In genomic region chr3:127406309-127407025, GRCh38 we compare ENCODE assay signal across 8 cellular contexts.
DNase-seq lines count a peak whose midpoint lies in the region; ATAC-seq and TF ChIP-seq lines count a peak whose summit lies in the region.

No MANE protein-coding gene starts in this region.

- no peak overlapping the region for H3K4me2 ChIP-seq in neural progenitor cell

- CTCF ChIA-PET in HEK293T (lab: Yijun Ruan, JAX), result no interaction called here

- peak overlapping the region; percentile 34 for H3K27ac Mint-ChIP-seq in neural progenitor cell

- no peaks in the 10 kb centered on the region for H3K79me2 ChIP-seq in neural progenitor cell (ENCODE audit: low read depth)

- H3K9me3 Mint-ChIP-seq in neural progenitor cell, result no peaks in the 10 kb centered on the region

- no peaks in the 10 kb centered on the region for H4K20me1 ChIP-seq in neural progenitor cell (ENCODE audit: low read depth)

- no peak overlapping the region for H3K4me3 Mint-ChIP-seq in neural progenitor cell

- H3K9ac ChIP-seq in neural progenitor cell, result no peak overlapping the region

- H3K27ac ChIP-seq in WERI-Rb-1, result no peak overlapping the region
- no peak overlapping the region for H3K27ac ChIP-seq in neural progenitor cell

- ATAC-seq in HG03196 (IDR thresholded peaks at IDR 0.05; ENCODE audit: unreplicated experiment) (no peak), GM18517 (IDR thresholded peaks at IDR 0.05; ENCODE audit: unreplicated experiment) (no peak), HG02759 (IDR thresholded peaks at IDR 0.05; ENCODE audit: unreplicated experiment) (no peak)

- H3K36me3 ChIP-seq in WERI-Rb-1 (no peaks in the 10 kb centered on the region), neural progenitor cell (no peaks in the 10 kb centered on the region)

- peaks cover 59% of the 10 kb centered on the region for H3K4me1 Mint-ChIP-seq in neural progenitor cell

- H3K4me3 ChIP-seq in WERI-Rb-1 (ENCODE audit: low read depth, low read length), result no peak overlapping the region
- H3K4me3 ChIP-seq in neural progenitor cell, result no peak overlapping the region

- DNase-seq in ELR (ENCODE audit: low read depth), result peak; percentile 58
- DNase-seq in HEK293T (ENCODE audit: extremely low spot score), result peak; percentile 49
- DNase-seq in WERI-Rb-1, result no peak
- no peak for DNase-seq in neural progenitor cell (ENCODE audit: low spot score)
- no peak for DNase-seq in cerebellum (ENCODE audit: low spot score)

- peaks cover 4% of the 10 kb centered on the region for H3K27me3 Mint-ChIP-seq in neural progenitor cell (ENCODE audit: insufficient read depth, low read depth)

- POLR2A ChIA-PET in HEK293T (lab: Yijun Ruan, JAX), result no interaction called here

- TF ChIP-seq CTCF in WERI-Rb-1 (IDR thresholded peaks at IDR 0.05; ENCODE audit: low read depth, low read length) (peak; percentile 63), neural progenitor cell (IDR thresholded peaks at IDR 0.05) (peak; percentile 24)

- peaks cover 23% of the 10 kb centered on the region for H3F3A ChIP-seq in neural progenitor cell (ENCODE audit: low read depth)

- no peak overlapping the region for H2AFZ ChIP-seq in neural progenitor cell (replicated peaks)

- peaks cover 3% of the 10 kb centered on the region for H3K36me3 Mint-ChIP-seq in neural progenitor cell

- no peaks in the 10 kb centered on the region for H3K9me3 ChIP-seq in WERI-Rb-1 (ENCODE audit: severe bottlenecking)
- no peaks in the 10 kb centered on the region for H3K9me3 ChIP-seq in neural progenitor cell (ENCODE audit: low read depth)

- peaks cover 79% of the 10 kb centered on the region for H3K4me1 ChIP-seq in neural progenitor cell

- H3K27me3 ChIP-seq in WERI-Rb-1 (ENCODE audit: insufficient read depth, low read depth, severe bottlenecking) (no peaks in the 10 kb centered on the region), neural progenitor cell (no peaks in the 10 kb centered on the region)

TF ChIP-seq in HEK293T, 16 proteins besides CTCF, POLR2A, EP300 and RAD21:
- no peak for TF ChIP-seq ZNF384 (IDR thresholded peaks at IDR 0.05)
- TF ChIP-seq SUZ12 (IDR thresholded peaks at IDR 0.05), result no peak
- no peak for TF ChIP-seq TARDBP (IDR thresholded peaks at IDR 0.05)
- TF ChIP-seq HDGF (IDR thresholded peaks at IDR 0.05; ENCODE audit: borderline replicate concordance), result no peak
- TF ChIP-seq NFRKB (IDR thresholded peaks at IDR 0.05), result no peak
- no peak for TF ChIP-seq ELF4 (IDR thresholded peaks at IDR 0.05)
- TF ChIP-seq FOXK2 (IDR thresholded peaks at IDR 0.05), result no peak
- no peak for TF ChIP-seq FOXM1 (IDR thresholded peaks at IDR 0.05; ENCODE audit: borderline replicate concordance)
- no peak for TF ChIP-seq SP1 (IDR thresholded peaks at IDR 0.05)
- no peak for TF ChIP-seq FOXA1 (IDR thresholded peaks at IDR 0.05)
- no peak for TF ChIP-seq L3MBTL2 (conservative IDR thresholded peaks at IDR 0.05)
- TF ChIP-seq ARNT (IDR thresholded peaks at IDR 0.05), result no peak

Comparison
In these comparisons a context has a peak if more than half of its experiments do, and no peak if none do; other contexts are left out.
1. DNase-seq: peak in ELR (single experiment) and HEK293T (single experiment); none in WERI-Rb-1 (single experiment), neural progenitor cell (single experiment) and cerebellum (single experiment).